Comparison of ENCODE assay signal across 1 cellular context in the genomic region with DNA sequence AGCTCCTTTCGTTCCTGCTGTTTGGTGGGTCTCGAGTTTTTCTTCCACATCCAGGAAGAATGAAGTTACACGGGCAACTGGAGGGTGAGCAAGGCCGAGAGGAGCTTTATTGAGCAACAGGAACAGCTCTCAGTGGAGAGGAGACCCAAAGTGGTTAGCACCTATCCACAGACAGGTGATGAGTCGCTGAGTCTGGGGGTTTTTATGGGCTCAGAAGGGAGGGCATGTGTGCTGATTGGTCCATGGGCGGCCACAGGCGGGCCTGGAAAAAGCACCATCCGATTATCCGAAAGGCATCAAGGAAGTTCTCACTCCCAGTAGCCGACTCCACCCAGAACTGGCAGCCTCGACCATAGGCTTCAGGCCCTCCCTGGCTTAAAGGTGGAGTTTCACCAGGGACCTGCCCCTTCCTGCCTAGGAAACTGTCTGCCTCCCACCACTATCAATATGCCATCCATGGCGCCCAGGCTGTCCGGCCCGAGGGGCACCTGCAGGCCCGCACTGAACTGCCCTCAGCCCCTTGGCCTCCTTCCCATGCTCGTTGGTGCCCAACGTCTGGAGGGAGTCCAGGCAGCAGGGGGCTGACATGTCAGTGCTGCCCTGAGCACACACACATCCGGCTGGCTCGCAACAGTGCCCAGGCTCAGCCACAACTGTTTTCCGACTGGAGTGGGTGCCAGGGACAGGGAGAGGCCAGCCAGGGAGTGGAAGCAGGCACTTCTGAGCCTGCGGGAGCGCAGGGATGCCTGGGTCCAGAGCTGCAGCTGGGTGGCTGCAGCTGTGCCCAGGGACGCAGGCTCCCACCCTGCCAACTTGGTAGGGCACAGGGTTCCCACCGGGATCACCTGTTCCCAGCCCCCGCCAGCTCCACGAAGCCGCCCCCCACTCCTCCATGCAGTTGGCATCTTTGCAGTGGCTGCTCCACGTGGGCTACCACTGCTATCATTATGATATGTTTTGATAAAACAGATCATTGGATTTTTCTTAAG.
TF ChIP-seq lines count a peak whose summit lies in the region.

No MANE protein-coding gene starts in this region.

TF ChIP-seq in GM23338, 12 proteins besides CTCF, POLR2A, EP300 and RAD21 (continued from another document):
- TF ChIP-seq POLR2AphosphoS5 (IDR thresholded peaks at IDR 0.05; ENCODE audit: low read depth) = no peak
- no peak for TF ChIP-seq ZNF331 (CRISPR knock-in tag; IDR thresholded peaks at IDR 0.05; ENCODE audit: low read depth)
- no peak for TF ChIP-seq CREB1 (CRISPR knock-in tag; IDR thresholded peaks at IDR 0.05; ENCODE audit: low read depth)
- TF ChIP-seq JUNB (IDR thresholded peaks at IDR 0.05; ENCODE audit: unreplicated experiment) = no peak
- no peak for TF ChIP-seq ZNF114 (CRISPR knock-in tag; IDR thresholded peaks at IDR 0.05)
